ENCODE assay signal across 9 cellular contexts in genomic region chrX:134377537-134377936, GRCh38. TPM values are rescaled to one million over a fixed set of nuclear protein-coding genes. Genes with fewer than 3 reads are reported as not detected.
A peak's percentile ranks its signal among the peaks of the same experiment; 100 is the strongest.
DNase-seq lines count a peak whose midpoint lies in the region; ATAC-seq and TF ChIP-seq lines count a peak whose summit lies in the region.
"Had no signal": no experiment of that assay in that cellular context is flagged by ENCODE, and none has a peak within 500 bp of the region (broad histone marks: within the 10 kb centered on the region; RNA-seq: fewer than 3 reads in every experiment).

No MANE protein-coding gene starts in this region.

- no peaks in the 10 kb centered on the region for H3K9me3 Mint-ChIP-seq in natural killer cell
- no peaks in the 10 kb centered on the region for H3K9me3 Mint-ChIP-seq in natural killer cell treated with Interleukin-12 subunit alpha and Interleukin-12 subunit beta and Interleukin-15 and Interleukin-18, amount 100 ng/mL, for 72 hours
- H3K9me3 Mint-ChIP-seq in stimulated activated naive CD8-positive, alpha-beta T cell treated with anti-CD3 and anti-CD28 coated beads, Interleukin-15, amount 100 ng/mL, for 72 hours: no peaks in the 10 kb centered on the region
- H3K9me3 Mint-ChIP-seq: activated naive CD4-positive, alpha-beta T cell treated with anti-CD3 and anti-CD28 coated beads, Interleukin-2, amount 50 U/mL, for 72 hours had no signal

- peaks cover 0 to 8% of the 10 kb centered on the region in 2 donors for H3K27me3 Mint-ChIP-seq in natural killer cell (ENCODE audit: low read depth in 2 of 2)
- H3K27me3 Mint-ChIP-seq in natural killer cell treated with Interleukin-12 subunit alpha and Interleukin-12 subunit beta and Interleukin-15 and Interleukin-18, amount 100 ng/mL, for 72 hours: peaks cover 0 to 8% of the 10 kb centered on the region in 2 donors
- H3K27me3 Mint-ChIP-seq in stimulated activated naive CD8-positive, alpha-beta T cell treated with anti-CD3 and anti-CD28 coated beads, Interleukin-15, amount 100 ng/mL, for 72 hours: no peaks in the 10 kb centered on the region

- no peaks in the 10 kb centered on the region for H3K36me3 Mint-ChIP-seq in natural killer cell
- peaks cover 10% of the 10 kb centered on the region for H3K36me3 Mint-ChIP-seq in natural killer cell treated with Interleukin-12 subunit alpha and Interleukin-12 subunit beta and Interleukin-15 and Interleukin-18, amount 100 ng/mL, for 72 hours

- TF ChIP-seq CTCF in natural killer cell (IDR thresholded peaks at IDR 0.05) (peak; percentile 21), RWPE1 (conservative IDR thresholded peaks at IDR 0.05; ENCODE audit: low read depth) (0 out of 2 replicates have a peak, but pooled peaks have one; percentile 9)

- H3K27ac Mint-ChIP-seq in natural killer cell: no peak overlapping the region
- no peak overlapping the region for H3K27ac Mint-ChIP-seq in natural killer cell treated with Interleukin-12 subunit alpha and Interleukin-12 subunit beta and Interleukin-15 and Interleukin-18, amount 100 ng/mL, for 72 hours
- H3K27ac Mint-ChIP-seq in stimulated activated naive CD8-positive, alpha-beta T cell treated with anti-CD3 and anti-CD28 coated beads, Interleukin-15, amount 100 ng/mL, for 72 hours: no peak overlapping the region
- H3K27ac Mint-ChIP-seq: activated naive CD4-positive, alpha-beta T cell treated with anti-CD3 and anti-CD28 coated beads, Interleukin-2, amount 50 U/mL, for 72 hours had no signal

- no peak overlapping the region for H3K4me3 Mint-ChIP-seq in natural killer cell
- H3K4me3 Mint-ChIP-seq in natural killer cell treated with Interleukin-12 subunit alpha and Interleukin-12 subunit beta and Interleukin-15 and Interleukin-18, amount 100 ng/mL, for 72 hours: no peak overlapping the region
- H3K4me3 Mint-ChIP-seq in stimulated activated naive CD8-positive, alpha-beta T cell treated with anti-CD3 and anti-CD28 coated beads, Interleukin-15, amount 100 ng/mL, for 72 hours: peak overlapping the region in 1 of 2 donors; percentile 29

- POLR2A ChIA-PET in RWPE1 (lab: Yijun Ruan, JAX; ENCODE audit: low non-redundant PET): no interaction called here

- H3K27ac ChIP-seq in RWPE1: no peak overlapping the region

- ATAC-seq in natural killer cell (no peak), HG03378 (IDR thresholded peaks at IDR 0.05; ENCODE audit: unreplicated experiment) (peak; percentile 37), GM19452 (IDR thresholded peaks at IDR 0.05; ENCODE audit: unreplicated experiment) (no peak)
- ATAC-seq in natural killer cell treated with Interleukin-12 subunit alpha and Interleukin-12 subunit beta and Interleukin-15 and Interleukin-18, amount 100 ng/mL, for 72 hours: no peak
- ATAC-seq in stimulated activated naive CD8-positive, alpha-beta T cell treated with anti-CD3 and anti-CD28 coated beads, Interleukin-15, amount 100 ng/mL, for 72 hours: peak; percentile 19
- ATAC-seq: activated naive CD4-positive, alpha-beta T cell treated with anti-CD3 and anti-CD28 coated beads, Interleukin-2, amount 50 U/mL, for 72 hours had no signal

- CTCF ChIA-PET in RWPE1 (lab: Yijun Ruan, JAX): no interaction called here

- DNase-seq in natural killer cell (no peak), RWPE1 (ENCODE audit: low spot score) (no peak), dermis blood vessel endothelial cell (peak; percentile 66), activated gamma-delta T cell (lab: John Stamatoyannopoulos, UW) (no peak)
- DNase-seq in natural killer cell treated with Interleukin-12 subunit alpha and Interleukin-12 subunit beta and Interleukin-15 and Interleukin-18, amount 100 ng/mL, for 72 hours (ENCODE audit: low spot score): no peak
- peak in 1 of 2 donors; percentile 21 for DNase-seq in stimulated activated naive CD8-positive, alpha-beta T cell treated with anti-CD3 and anti-CD28 coated beads, Interleukin-15, amount 100 ng/mL, for 72 hours

- H3K4me1 Mint-ChIP-seq in natural killer cell: peaks cover 23 to 24% of the 10 kb centered on the region in 2 donors
- H3K4me1 Mint-ChIP-seq in natural killer cell treated with Interleukin-12 subunit alpha and Interleukin-12 subunit beta and Interleukin-15 and Interleukin-18, amount 100 ng/mL, for 72 hours (ENCODE audit: low read depth in 2 of 2): peaks cover 11 to 18% of the 10 kb centered on the region in 2 donors
- no peaks in the 10 kb centered on the region for H3K4me1 Mint-ChIP-seq in stimulated activated naive CD8-positive, alpha-beta T cell treated with anti-CD3 and anti-CD28 coated beads, Interleukin-15, amount 100 ng/mL, for 72 hours

- intact Hi-C loops in natural killer cell (cut with micrococcal nuclease): no loop called here

RNA-seq across cellular contexts. Expression of gene PHF6, which starts 4.4 kb away (rescaled TPM):
- 10 to 100 TPM; 16.0 to 21.4 (median 18.7) TPM for total RNA-seq in natural killer cell
- total RNA-seq in natural killer cell treated with Interleukin-12 subunit alpha and Interleukin-12 subunit beta and Interleukin-15 and Interleukin-18, amount 100 ng/mL, for 72 hours: 10 to 100 TPM; 26.7 to 27.8 TPM
- total RNA-seq in dermis blood vessel endothelial cell: 38.6 and 60.8 TPM in 2 replicates

Comparison
In these comparisons a context has a peak if more than half of its experiments do, and no peak if none do; other contexts are left out.
1. ATAC-seq: peak in HG03378 (single experiment) and stimulated activated naive CD8-positive, alpha-beta T cell treated with anti-CD3 and anti-CD28 coated beads, Interleukin-15, amount 100 ng/mL, for 72 hours (single experiment); none in natural killer cell (0 of 3), natural killer cell treated with Interleukin-12 subunit alpha and Interleukin-12 subunit beta and Interleukin-15 and Interleukin-18, amount 100 ng/mL, for 72 hours (0 of 2) and GM19452 (single experiment).